1 cellular context compared by ENCODE assay signal in genomic region chr9:136756134-136756438, GRCh38.
TF ChIP-seq lines count a peak whose summit lies in the region.

No MANE protein-coding gene starts in this region.

TF ChIP-seq in HepG2, 621 proteins besides CTCF, POLR2A, EP300 and RAD21:
- no peak for TF ChIP-seq SRSF4 (IDR thresholded peaks at IDR 0.05; ENCODE audit: low read depth, low read length, poor library complexity, severe bottlenecking)
- peak; percentile 62; the same call in 1 of the 2 replicates for TF ChIP-seq ZKSCAN1 (IDR thresholded peaks at IDR 0.05; ENCODE audit: low read length)
- TF ChIP-seq EHMT2 (IDR thresholded peaks at IDR 0.05; ENCODE audit: borderline replicate concordance, low read depth, low read length) = no peak
- no peak for TF ChIP-seq IKZF1 (IDR thresholded peaks at IDR 0.05)
